In genomic region chr6:160104821-160105517, GRCh38 we compare ENCODE assay signal across 17 cellular contexts. TPM values are rescaled to one million over a fixed set of nuclear protein-coding genes. Genes with fewer than 3 reads are reported as not detected.
DNase-seq lines count a peak whose midpoint lies in the region; ATAC-seq and TF ChIP-seq lines count a peak whose summit lies in the region.
"Had no signal": no experiment of that assay in that cellular context is flagged by ENCODE, and none has a peak within 500 bp of the region (broad histone marks: within the 10 kb centered on the region; RNA-seq: fewer than 3 reads in every experiment).

No MANE protein-coding gene starts in this region.

- H3K36me3 Mint-ChIP-seq in CD4-positive, CD25-positive, alpha-beta regulatory T cell, result peaks cover 39% of the 10 kb centered on the region
- H3K36me3 Mint-ChIP-seq in H9 (ENCODE audit: insufficient read depth in 1 of 3, low read depth in 3 of 3) (peaks cover 35 to 54% (median 37%) of the 10 kb centered on the region in 3 experiments; a peak in 6 of 7 replicates), chondrocyte (ENCODE audit: low read depth) (peaks cover 34% of the 10 kb centered on the region)

- no peak overlapping the region for H3K18ac ChIP-seq in H9 (ENCODE audit: insufficient read length, low read depth, low read length)

- no peak overlapping the region for H3K14ac ChIP-seq in H9 (ENCODE audit: insufficient read depth, low read length)

- no peak overlapping the region for H3K23ac ChIP-seq in H9 (ENCODE audit: insufficient read length, low read depth, low read length)

- no peak overlapping the region for H4K5ac ChIP-seq in H9 (ENCODE audit: insufficient read length, low read depth, low read length)

- no peak for DNase-seq in CD4-positive, CD25-positive, alpha-beta regulatory T cell
- no peak for DNase-seq in H9
- DNase-seq in chondrocyte (ENCODE audit: low spot score), result no peak
- no peak for DNase-seq in NCI-H2029 treated with DMSO at 0.1 percent for 48 hours (lab: John Stamatoyannopoulos, UW)
- no peak for DNase-seq in EL
- DNase-seq: CD8-positive, alpha-beta memory T cell; DND-41; GDM1; KG1; NCI-H1417 treated with DMSO at 0.1 percent for 48 hours; NCI-H1930; NCI-H2171 treated with DMSO at 0.1 percent for 48 hours; NCI-H748 treated with DMSO at 0.1 percent for 48 hours had no signal

- no peak overlapping the region for H4K8ac ChIP-seq in H9 (replicated peaks; ENCODE audit: insufficient read length, low read depth, low read length)

- no peak overlapping the region for H2BK20ac ChIP-seq in H9 (ENCODE audit: low read depth, low read length, poor library complexity, severe bottlenecking)

- no peaks in the 10 kb centered on the region for H3K27me3 Mint-ChIP-seq in CD4-positive, CD25-positive, alpha-beta regulatory T cell
- H3K27me3 Mint-ChIP-seq in H9 (ENCODE audit: low read depth) (no peaks in the 10 kb centered on the region), chondrocyte (ENCODE audit: low read depth) (no peaks in the 10 kb centered on the region)
- H3K27me3 Mint-ChIP-seq: CD8-positive, alpha-beta memory T cell had no signal

- H4K20me1 ChIP-seq in H9 (ENCODE audit: control insufficient read depth, insufficient read depth, insufficient read length), result no peaks in the 10 kb centered on the region

- H3K23me2 ChIP-seq in H9 (ENCODE audit: insufficient read length, low read depth, low read length, poor library complexity, severe bottlenecking), result no peaks in the 10 kb centered on the region

- no peaks in the 10 kb centered on the region for H3K79me2 ChIP-seq in H9 (ENCODE audit: insufficient read depth, low read length)

- H3K4me1 Mint-ChIP-seq in CD4-positive, CD25-positive, alpha-beta regulatory T cell, result peaks cover 4 to 16% (median 10%) of the 10 kb centered on the region in 4 donors
- H3K4me1 Mint-ChIP-seq in H9 (no peaks in the 10 kb centered on the region), chondrocyte (ENCODE audit: low read depth) (peaks cover 20% of the 10 kb centered on the region)

- no peak overlapping the region for H4K91ac ChIP-seq in H9 (ENCODE audit: insufficient read length, low read depth, low read length)

- H3K4ac ChIP-seq in H9 (ENCODE audit: low read depth, low read length), result no peak overlapping the region

- no peak overlapping the region for H2BK12ac ChIP-seq in H9 (ENCODE audit: insufficient read length, low read depth, low read length)

- no peak for ATAC-seq in CD4-positive, CD25-positive, alpha-beta regulatory T cell (ENCODE audit: low read depth in 2 of 2)
- ATAC-seq in HG02759 (IDR thresholded peaks at IDR 0.05; ENCODE audit: unreplicated experiment), result no peak
- ATAC-seq: GM23338 had no signal

- no peak overlapping the region for H3K4me2 ChIP-seq in H9 (ENCODE audit: insufficient read depth, insufficient read length, low read length)
- H3K4me2 ChIP-seq: BLaER1, GM23338 had no signal

- H2AFZ ChIP-seq in H9 (ENCODE audit: low read length), result no peak overlapping the region
- H2AFZ ChIP-seq: GM23338 had no signal

- no peaks in the 10 kb centered on the region for H3K9me3 ChIP-seq in CD4-positive, CD25-positive, alpha-beta regulatory T cell (ENCODE audit: control insufficient read depth in 2 of 2, low read length in 2 of 2)
- H3K9me3 ChIP-seq in H9 (ENCODE audit: control insufficient read depth, low read depth, low read length), result no peaks in the 10 kb centered on the region
- H3K9me3 ChIP-seq in neutrophil, result no peaks in the 10 kb centered on the region
- H3K9me3 ChIP-seq: BLaER1 had no signal

- no peak overlapping the region for H3K9ac ChIP-seq in H9 (ENCODE audit: extremely low read depth, insufficient read length, low read length)
- H3K9ac ChIP-seq: BLaER1 had no signal

- TF ChIP-seq CTCF in H9 (conservative IDR thresholded peaks at IDR 0.05) (peak; percentile 31; the same call in 1 of the 3 replicates), chondrocyte (IDR thresholded peaks at IDR 0.05) (peak; percentile 14), neutrophil (IDR thresholded peaks at IDR 0.05) (no peak)

- peak overlapping the region in 2 of 3 donors; percentile 44 to 75 for H3K27ac Mint-ChIP-seq in CD4-positive, CD25-positive, alpha-beta regulatory T cell
- no peak overlapping the region for H3K27ac Mint-ChIP-seq in H9
- no peak overlapping the region for H3K27ac Mint-ChIP-seq in chondrocyte (ENCODE audit: unreplicated experiment)
- H3K27ac Mint-ChIP-seq: GM23338 had no signal

- H2BK15ac ChIP-seq in H9 (ENCODE audit: low read depth, low read length), result no peak overlapping the region

- no peaks in the 10 kb centered on the region for H3K9me3 Mint-ChIP-seq in CD4-positive, CD25-positive, alpha-beta regulatory T cell
- H3K9me3 Mint-ChIP-seq in H9, result no peaks in the 10 kb centered on the region
- H3K9me3 Mint-ChIP-seq in chondrocyte (ENCODE audit: low read depth), result no peaks in the 10 kb centered on the region
- H3K9me3 Mint-ChIP-seq: CD8-positive, alpha-beta memory T cell; GM23338 had no signal

- WGBS in H9 (ENCODE audit: extremely low coverage, insufficient read length, low lambda C conversion rate), result no CpG with 5 or more reads among the region's 20 CpGs

- no peaks in the 10 kb centered on the region for H3K4me1 ChIP-seq in CD4-positive, CD25-positive, alpha-beta regulatory T cell (ENCODE audit: control insufficient read depth, insufficient read depth, low read length, poor library complexity, severe bottlenecking)
- H3K4me1 ChIP-seq in H9 (ENCODE audit: insufficient read depth, low read length) (no peaks in the 10 kb centered on the region), neutrophil (ENCODE audit: control insufficient read depth in 1 of 2, insufficient read depth in 1 of 2, low read depth in 1 of 2, low read length in 1 of 2) (peaks cover 9 to 12% of the 10 kb centered on the region in 2 experiments)

- no peak overlapping the region for H3K4me3 ChIP-seq in CD4-positive, CD25-positive, alpha-beta regulatory T cell (ENCODE audit: low read depth, low read length)
- H3K4me3 ChIP-seq in neutrophil (ENCODE audit: low read depth in 1 of 2, low read length in 1 of 2), result no peak overlapping the region
- H3K4me3 ChIP-seq: BLaER1, GM23338 had no signal

- no peak overlapping the region for H3K4me3 Mint-ChIP-seq in CD4-positive, CD25-positive, alpha-beta regulatory T cell
- H3K4me3 Mint-ChIP-seq in H9, result no peak overlapping the region
- no peak overlapping the region for H3K4me3 Mint-ChIP-seq in chondrocyte (ENCODE audit: unreplicated experiment)
- H3K4me3 Mint-ChIP-seq: CD8-positive, alpha-beta memory T cell; GM23338 had no signal

- H3K56ac ChIP-seq in H9 (ENCODE audit: insufficient read length, low read depth, low read length), result no peak overlapping the region

- H3K79me1 ChIP-seq in H9 (ENCODE audit: insufficient read depth, low read depth, low read length, poor library complexity, severe bottlenecking), result no peaks in the 10 kb centered on the region

- no peak overlapping the region for H3T11ph ChIP-seq in H9 (ENCODE audit: low read length)

- no peaks in the 10 kb centered on the region for H3K27me3 ChIP-seq in CD4-positive, CD25-positive, alpha-beta regulatory T cell (ENCODE audit: control insufficient read depth, insufficient read depth, low read length)
- H3K27me3 ChIP-seq in H9 (ENCODE audit: insufficient read depth, low read length) (no peaks in the 10 kb centered on the region), neutrophil (no peaks in the 10 kb centered on the region)
- H3K27me3 ChIP-seq: BLaER1 had no signal

- H2AK5ac ChIP-seq in H9 (ENCODE audit: insufficient read length, low read length), result no peak overlapping the region

- H2BK5ac ChIP-seq in H9 (ENCODE audit: insufficient read length, low read length), result no peak overlapping the region

- no peak overlapping the region for H3K27ac ChIP-seq in CD4-positive, CD25-positive, alpha-beta regulatory T cell (ENCODE audit: insufficient read depth, low read length, poor library complexity, severe bottlenecking)
- H3K27ac ChIP-seq in H9 (ENCODE audit: insufficient read length, low read depth, low read length) (no peak overlapping the region), neutrophil (peak overlapping the region; percentile 18)
- H3K27ac ChIP-seq: BLaER1 had no signal

- peaks cover 47% of the 10 kb centered on the region for H3K36me3 ChIP-seq in CD4-positive, CD25-positive, alpha-beta regulatory T cell (ENCODE audit: control insufficient read depth, insufficient read depth, low read length)
- peaks cover 98% of the 10 kb centered on the region for H3K36me3 ChIP-seq in neutrophil

- no peak overlapping the region for H2BK120ac ChIP-seq in H9 (ENCODE audit: low read depth, low read length, poor library complexity, severe bottlenecking)

RNA-seq across cellular contexts. Expression of gene SLC22A1, which starts 16.6 kb away (rescaled TPM):
- total RNA-seq in CD4-positive, CD25-positive, alpha-beta regulatory T cell, result 2.5 TPM
- not detected for polyA plus RNA-seq in CD4-positive, CD25-positive, alpha-beta regulatory T cell
- total RNA-seq in H9 (2021) (0.39 and 0.50 TPM in 2 replicates), chondrocyte (1.5 to 3.3 TPM (median 2.9 TPM) in 3 replicates)

Comparison
In these comparisons a context has a peak if more than half of its experiments do, and no peak if none do; other contexts are left out.
1. H3K27ac Mint-ChIP-seq: peak in CD4-positive, CD25-positive, alpha-beta regulatory T cell (2 of 3); none in H9 (0 of 3) and chondrocyte (single experiment).